Comparison of ENCODE assay signal across 14 cellular contexts in the genomic region with DNA sequence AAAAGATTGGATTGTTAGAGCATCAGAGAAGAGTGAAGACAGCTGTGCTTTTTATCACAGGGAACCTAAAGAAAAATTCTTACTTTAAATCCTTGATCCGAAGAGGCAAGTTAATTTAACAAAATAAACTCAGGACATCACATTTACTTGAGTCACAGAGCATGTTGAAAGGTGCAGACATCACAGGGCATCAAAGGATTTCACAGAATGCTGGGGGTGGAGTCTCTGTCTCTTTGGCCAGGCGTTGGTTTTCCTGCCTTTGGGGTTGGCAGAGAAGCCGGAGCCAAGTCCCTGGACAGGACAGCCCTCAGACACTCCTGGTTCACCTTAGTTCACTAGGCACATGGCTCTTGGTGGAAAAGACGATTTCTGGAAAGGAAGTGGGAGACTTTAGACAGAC. TPM values are rescaled to one million over a fixed set of nuclear protein-coding genes. Genes with fewer than 3 reads are reported as not detected.
DNase-seq lines count a peak whose midpoint lies in the region; ATAC-seq, FAIRE-seq and TF ChIP-seq lines count a peak whose summit lies in the region.
"Had no signal": no experiment of that assay in that cellular context is flagged by ENCODE, and none has a peak within 500 bp of the region (broad histone marks: within the 10 kb centered on the region; RNA-seq: fewer than 3 reads in every experiment).

No MANE protein-coding gene starts in this region.

- intact Hi-C loops in mammary epithelial cell (cut with micrococcal nuclease) (no loop called here), kidney (cut with DNase I) (no loop called here)

- H3K27ac ChIP-seq in mammary epithelial cell (ENCODE audit: insufficient read depth, low read depth, low read length) (no peak overlapping the region), kidney (ENCODE audit: low read depth in 2 of 2, low read length in 2 of 2) (peak overlapping the region; percentile 68 to 77), smooth muscle cell (ENCODE audit: low read depth) (peak overlapping the region; percentile 34)

- peaks cover 5% of the 10 kb centered on the region for H3K36me3 Mint-ChIP-seq in natural killer cell treated with Interleukin-12 subunit alpha and Interleukin-12 subunit beta and Interleukin-15 and Interleukin-18, amount 100 ng/mL, for 72 hours
- H3K36me3 Mint-ChIP-seq in WTC11: peaks cover 6% of the 10 kb centered on the region

- H3K4me2 ChIP-seq in mammary epithelial cell (ENCODE audit: insufficient read depth, low read depth, low read length) (no peak overlapping the region), smooth muscle cell (no peak overlapping the region)

- DNase-seq in HCEC 1CT (peak; percentile 57), mammary epithelial cell (peak; percentile 41), kidney (peak; percentile 39), smooth muscle cell (lab: John Stamatoyannopoulos, UW; ENCODE audit: unreplicated experiment) (no peak), WTC11 (ENCODE audit: low spot score) (no peak)
- no peak for DNase-seq in natural killer cell treated with Interleukin-12 subunit alpha and Interleukin-12 subunit beta and Interleukin-15 and Interleukin-18, amount 100 ng/mL, for 72 hours (ENCODE audit: low spot score)
- no peak for DNase-seq in stimulated activated naive CD8-positive, alpha-beta T cell treated with anti-CD3 and anti-CD28 coated beads, Interleukin-15, Interleukin-2, amounts not matched to agents 100 U/mL and 50 U/mL, for 24 hours
- DNase-seq: activated T-cell treated with anti-CD3 and anti-CD28 coated beads, Interleukin-2, amount 50 U/mL, for 72 hours; GF-D8; NCI-H69; small intestine; stimulated activated naive CD4-positive, alpha-beta T cell; T-helper 17 cell had no signal

- H3K27me3 ChIP-seq in mammary epithelial cell (ENCODE audit: insufficient read depth, low read length) (no peaks in the 10 kb centered on the region), smooth muscle cell (ENCODE audit: low read depth) (no peaks in the 10 kb centered on the region)

- H3K9me3 Mint-ChIP-seq in natural killer cell treated with Interleukin-12 subunit alpha and Interleukin-12 subunit beta and Interleukin-15 and Interleukin-18, amount 100 ng/mL, for 72 hours: no peaks in the 10 kb centered on the region
- H3K9me3 Mint-ChIP-seq in WTC11: peaks cover 15% of the 10 kb centered on the region

- CTCF ChIA-PET in mammary epithelial cell (lab: Charles Lee; ENCODE audit: low non-redundant PET): no interaction called here
- CTCF ChIA-PET in WTC11 (lab: Charles Lee): interaction anchor here (1.2 kb wide), 1 partner anchor 15 kb away, joined by 4 read pairs; no protein-coding TSS in a partner anchor

- H4K20me1 ChIP-seq in mammary epithelial cell (ENCODE audit: insufficient read depth, low read length): no peaks in the 10 kb centered on the region
- H4K20me1 ChIP-seq in smooth muscle cell (ENCODE audit: low read depth): peaks cover 43% of the 10 kb centered on the region

- H3K4me1 ChIP-seq in mammary epithelial cell (ENCODE audit: insufficient read depth, low read length) (no peaks in the 10 kb centered on the region), kidney (ENCODE audit: control insufficient read depth in 1 of 2, insufficient read depth in 1 of 2, low read depth in 1 of 2, low read length in 2 of 2) (peaks cover 16 to 22% of the 10 kb centered on the region in 2 donors), smooth muscle cell (ENCODE audit: low read depth) (no peaks in the 10 kb centered on the region)

- H3K27me3 Mint-ChIP-seq in natural killer cell treated with Interleukin-12 subunit alpha and Interleukin-12 subunit beta and Interleukin-15 and Interleukin-18, amount 100 ng/mL, for 72 hours: peaks cover 6 to 10% of the 10 kb centered on the region in 2 donors
- no peaks in the 10 kb centered on the region; the same call in 1 of the 2 replicates for H3K27me3 Mint-ChIP-seq in WTC11 (ENCODE audit: low read depth)

- H3K9ac ChIP-seq in mammary epithelial cell (ENCODE audit: insufficient read depth, low read length) (no peak overlapping the region), kidney (ENCODE audit: low read length in 2 of 2) (no peak overlapping the region), smooth muscle cell (ENCODE audit: low read depth) (no peak overlapping the region)

- in situ Hi-C loops in mammary epithelial cell (cut with MboI; ENCODE audit: low sequenced_read_pairs in 2 of 2): no loop called here

- H3K36me3 ChIP-seq in mammary epithelial cell (ENCODE audit: insufficient read depth, low read length) (no peaks in the 10 kb centered on the region), kidney (ENCODE audit: control insufficient read depth in 1 of 2, insufficient read depth in 2 of 2, low read length in 2 of 2) (no peaks in the 10 kb centered on the region), smooth muscle cell (ENCODE audit: low read depth) (no peaks in the 10 kb centered on the region)

- POLR2A ChIA-PET in WTC11 (lab: Charles Lee): no interaction called here

- WGBS in mammary epithelial cell (ENCODE audit: low coverage, missing lambda C conversion rate): 10% methylated on average over 4 of the region's 4 CpGs
- WGBS in smooth muscle cell (ENCODE audit: low lambda C conversion rate): 65% methylated on average over 4 of the region's 4 CpGs

- BruUV-seq in mammary epithelial cell (replicated peaks; lab: Mats Ljungman, UMichigan): no TSS peak

- dilution Hi-C loops in mammary epithelial cell (cut with HindIII; ENCODE audit: low sequenced_read_pairs): no loop called here

- H3K79me2 ChIP-seq in mammary epithelial cell (ENCODE audit: insufficient read depth, low read length): no peaks in the 10 kb centered on the region
- H3K79me2 ChIP-seq in smooth muscle cell (ENCODE audit: low read depth): peaks cover 18% of the 10 kb centered on the region

- no peak for ATAC-seq in natural killer cell treated with Interleukin-12 subunit alpha and Interleukin-12 subunit beta and Interleukin-15 and Interleukin-18, amount 100 ng/mL, for 72 hours
- no peak for ATAC-seq in HG03196 (IDR thresholded peaks at IDR 0.05; ENCODE audit: unreplicated experiment)
- ATAC-seq in WTC11: no peak
- ATAC-seq in stimulated activated naive CD8-positive, alpha-beta T cell treated with anti-CD3 and anti-CD28 coated beads, Interleukin-15, Interleukin-2, amounts not matched to agents 100 U/mL and 50 U/mL, for 24 hours: no peak
- ATAC-seq: activated T-cell treated with anti-CD3 and anti-CD28 coated beads, Interleukin-2, amount 50 U/mL, for 72 hours; T-helper 17 cell had no signal

- no peak overlapping the region for H3K4me3 ChIP-seq in mammary epithelial cell (replicated peaks in 1 of 3; ENCODE audit: insufficient read depth in 1 of 3, low read depth in 2 of 3, low read length in 3 of 3)
- H3K4me3 ChIP-seq in kidney (ENCODE audit: low read length in 2 of 2): no peak overlapping the region
- H3K4me3 ChIP-seq in smooth muscle cell: no peak overlapping the region

- H3K4me3 Mint-ChIP-seq in natural killer cell treated with Interleukin-12 subunit alpha and Interleukin-12 subunit beta and Interleukin-15 and Interleukin-18, amount 100 ng/mL, for 72 hours: no peak overlapping the region
- H3K4me3 Mint-ChIP-seq in WTC11: no peak overlapping the region
- H3K4me3 Mint-ChIP-seq: activated T-cell treated with anti-CD3 and anti-CD28 coated beads, Interleukin-2, amount 50 U/mL, for 72 hours; T-helper 17 cell had no signal

- no peaks in the 10 kb centered on the region for H3F3A ChIP-seq in smooth muscle cell (ENCODE audit: low read depth)

- peak; percentile 8 for FAIRE-seq in kidney (lab: Jason Lieb, UNC)
- FAIRE-seq: small intestine had no signal

- H3K4me1 Mint-ChIP-seq in natural killer cell treated with Interleukin-12 subunit alpha and Interleukin-12 subunit beta and Interleukin-15 and Interleukin-18, amount 100 ng/mL, for 72 hours (ENCODE audit: low read depth in 2 of 2): no peaks in the 10 kb centered on the region
- H3K4me1 Mint-ChIP-seq in WTC11: no peaks in the 10 kb centered on the region
- H3K4me1 Mint-ChIP-seq: T-helper 17 cell had no signal

- H3K27ac Mint-ChIP-seq in natural killer cell treated with Interleukin-12 subunit alpha and Interleukin-12 subunit beta and Interleukin-15 and Interleukin-18, amount 100 ng/mL, for 72 hours: no peak overlapping the region
- H3K27ac Mint-ChIP-seq in WTC11: no peak overlapping the region
- H3K27ac Mint-ChIP-seq: activated T-cell treated with anti-CD3 and anti-CD28 coated beads, Interleukin-2, amount 50 U/mL, for 72 hours; T-helper 17 cell had no signal

- H2AFZ ChIP-seq in mammary epithelial cell (ENCODE audit: low read depth, low read length) (no peak overlapping the region), smooth muscle cell (ENCODE audit: low read depth) (no peak overlapping the region)

- TF ChIP-seq CTCF in mammary epithelial cell (conservative IDR thresholded peaks at IDR 0.05 in 1 of 2, IDR thresholded peaks at IDR 0.05 in 1 of 2; ENCODE audit: extremely low read depth in 1 of 2, insufficient read depth in 1 of 2, low read depth in 1 of 2, low read length in 2 of 2): no peak
- no peak for TF ChIP-seq CTCF in kidney (IDR thresholded peaks at IDR 0.05; ENCODE audit: borderline replicate concordance, extremely low read depth, insufficient read depth)
- TF ChIP-seq CTCF in smooth muscle cell (IDR thresholded peaks at IDR 0.05; ENCODE audit: borderline replicate concordance, insufficient read depth, poor library complexity, severe bottlenecking): no peak
- no peak for TF ChIP-seq CTCF in WTC11 (IDR thresholded peaks at IDR 0.05)

- no peaks in the 10 kb centered on the region for H3K9me3 ChIP-seq in mammary epithelial cell (replicated peaks; ENCODE audit: insufficient read depth, low read length)
- H3K9me3 ChIP-seq in kidney (ENCODE audit: control insufficient read depth in 1 of 2, low read length in 2 of 2): no peaks in the 10 kb centered on the region
- H3K9me3 ChIP-seq in smooth muscle cell (replicated peaks; ENCODE audit: low read depth): no peaks in the 10 kb centered on the region

TF ChIP-seq in WTC11, 78 proteins besides CTCF, POLR2A, EP300 and RAD21 (continues in another document):
- TF ChIP-seq, protein P1, sequence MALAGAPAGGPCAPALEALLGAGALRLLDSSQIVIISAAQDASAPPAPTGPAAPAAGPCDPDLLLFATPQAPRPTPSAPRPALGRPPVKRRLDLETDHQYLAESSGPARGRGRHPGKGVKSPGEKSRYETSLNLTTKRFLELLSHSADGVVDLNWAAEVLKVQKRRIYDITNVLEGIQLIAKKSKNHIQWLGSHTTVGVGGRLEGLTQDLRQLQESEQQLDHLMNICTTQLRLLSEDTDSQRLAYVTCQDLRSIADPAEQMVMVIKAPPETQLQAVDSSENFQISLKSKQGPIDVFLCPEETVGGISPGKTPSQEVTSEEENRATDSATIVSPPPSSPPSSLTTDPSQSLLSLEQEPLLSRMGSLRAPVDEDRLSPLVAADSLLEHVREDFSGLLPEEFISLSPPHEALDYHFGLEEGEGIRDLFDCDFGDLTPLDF (CRISPR knock-in tag; IDR thresholded peaks at IDR 0.05): no peak

RNA-seq across cellular contexts. Expression of a gene that starts 56.3 kb away (rescaled TPM):
- total RNA-seq in mammary epithelial cell (1 to 10 TPM in 1 of 2 donors, under 1 TPM in 1; 0.33 to 2.0 TPM), kidney (10.7 TPM), smooth muscle cell (6.5 and 6.6 TPM in 2 replicates), WTC11 (2021) (0.78 to 1.0 TPM (median 0.87 TPM) in 3 replicates)
- polyA plus RNA-seq in mammary epithelial cell (0.20 TPM), kidney (ENCODE audit: insufficient read depth, low read depth, low replicate concordance) (1.7 TPM), smooth muscle cell (6.6 and 11.8 TPM in 2 replicates)
- not detected for polyA minus RNA-seq in mammary epithelial cell
- total RNA-seq in natural killer cell treated with Interleukin-12 subunit alpha and Interleukin-12 subunit beta and Interleukin-15 and Interleukin-18, amount 100 ng/mL, for 72 hours: under 1 TPM in 1 of 2 donors, not detected in 1; 0.05 TPM

Comparison
In these comparisons a context has a peak if more than half of its experiments do, and no peak if none do; other contexts are left out.
1. DNase-seq: peak in HCEC 1CT (single experiment), mammary epithelial cell (single experiment) and kidney (single experiment); none in smooth muscle cell (single experiment), natural killer cell treated with Interleukin-12 subunit alpha and Interleukin-12 subunit beta and Interleukin-15 and Interleukin-18, amount 100 ng/mL, for 72 hours (single experiment), WTC11 (single experiment) and stimulated activated naive CD8-positive, alpha-beta T cell treated with anti-CD3 and anti-CD28 coated beads, Interleukin-15, Interleukin-2, amounts not matched to agents 100 U/mL and 50 U/mL, for 24 hours (single experiment).